13 cellular contexts compared by ENCODE assay signal in genomic region chr15:96342143-96342466, GRCh38. TPM values are rescaled to one million over a fixed set of nuclear protein-coding genes. Genes with fewer than 3 reads are reported as not detected.
DNase-seq lines count a peak whose midpoint lies in the region; ATAC-seq and TF ChIP-seq lines count a peak whose summit lies in the region.
"Had no signal": no experiment of that assay in that cellular context is flagged by ENCODE, and none has a peak within 500 bp of the region (broad histone marks: within the 10 kb centered on the region; RNA-seq: fewer than 3 reads in every experiment).

No MANE protein-coding gene starts in this region.

- H3K9me3 ChIP-seq in Caco-2: no peaks in the 10 kb centered on the region

- no peaks in the 10 kb centered on the region for H3K27me3 ChIP-seq in Caco-2 (replicated peaks; ENCODE audit: control insufficient read depth, insufficient read depth, low read length)

- H3K27ac Mint-ChIP-seq in Caco-2 (ENCODE audit: unreplicated experiment) (peak overlapping the region; percentile 42), progenitor cell of endocrine pancreas (peak overlapping the region; percentile 81)
- H3K27ac Mint-ChIP-seq: B cell had no signal

- peaks cover 4% of the 10 kb centered on the region for H3K4me1 ChIP-seq in Caco-2

- H3K4me3 Mint-ChIP-seq in Caco-2 (ENCODE audit: unreplicated experiment) (peak overlapping the region; percentile 45), progenitor cell of endocrine pancreas (ENCODE audit: low read depth) (peak overlapping the region; percentile 52)
- H3K4me3 Mint-ChIP-seq: B cell had no signal

- intact Hi-C loops in Caco-2 (cut with micrococcal nuclease; ENCODE audit: unreplicated experiment): no loop called here

- H3K36me3 Mint-ChIP-seq in Caco-2 (ENCODE audit: insufficient read depth, unreplicated experiment) (peaks cover 100% of the 10 kb centered on the region), progenitor cell of endocrine pancreas (ENCODE audit: insufficient read depth) (peaks cover 11% of the 10 kb centered on the region)

- CTCF ChIA-PET in Caco-2 (lab: Charles Lee): no interaction called here

- peak overlapping the region; percentile 100 for H3K27ac ChIP-seq in VCaP
- H3K27ac ChIP-seq: WERI-Rb-1 had no signal

- POLR2A ChIA-PET in Caco-2 (lab: Charles Lee): no interaction called here

- H3K27me3 Mint-ChIP-seq in Caco-2 (ENCODE audit: insufficient read depth, unreplicated experiment) (no peaks in the 10 kb centered on the region), progenitor cell of endocrine pancreas (peaks cover 36% of the 10 kb centered on the region)

- H3K4me1 Mint-ChIP-seq in Caco-2 (ENCODE audit: low read depth, unreplicated experiment) (peaks cover 28% of the 10 kb centered on the region), progenitor cell of endocrine pancreas (ENCODE audit: low read depth) (peaks cover 79% of the 10 kb centered on the region)
- H3K4me1 Mint-ChIP-seq: B cell had no signal

- no peak for TF ChIP-seq CTCF in Caco-2 (IDR thresholded peaks at IDR 0.05; ENCODE audit: insufficient read depth in 1 of 2, low read depth in 1 of 2, low read length in 1 of 2, severe bottlenecking in 1 of 2, unreplicated experiment in 1 of 2)
- no peak for TF ChIP-seq CTCF in VCaP (conservative IDR thresholded peaks at IDR 0.05)
- TF ChIP-seq CTCF in foreskin fibroblast (IDR thresholded peaks at IDR 0.05; ENCODE audit: low read depth, low read length): no peak
- no peak for TF ChIP-seq CTCF in progenitor cell of endocrine pancreas (IDR thresholded peaks at IDR 0.05; ENCODE audit: unreplicated experiment)

- H3K9me3 Mint-ChIP-seq in Caco-2 (ENCODE audit: unreplicated experiment): no peaks in the 10 kb centered on the region
- no peaks in the 10 kb centered on the region for H3K9me3 Mint-ChIP-seq in progenitor cell of endocrine pancreas (ENCODE audit: low read depth)

- DNase-seq in Caco-2 (no peak), foreskin fibroblast (no peak), progenitor cell of endocrine pancreas (ENCODE audit: low spot score, unreplicated experiment) (no peak), GOT3 (lab: John Stamatoyannopoulos, UW) (no peak), superior temporal gyrus (ENCODE audit: extremely low spot score) (no peak), DMS79 treated with DMSO at 0.1 percent for 48 hours (lab: John Stamatoyannopoulos, UW) (no peak)
- DNase-seq: erythroblast; NCI-H2029 treated with DMSO at 0.1 percent for 48 hours; stimulated activated CD4-positive, alpha-beta T cell treated with anti-CD3 and anti-CD28 coated beads, Interleukin-4, amount 100 ng/mL, for 24 hours; WERI-Rb-1 had no signal

- no peak overlapping the region for H3K4me3 ChIP-seq in Caco-2 (ENCODE audit: low read depth, low read length)
- H3K4me3 ChIP-seq in foreskin fibroblast (ENCODE audit: low read depth in 1 of 2, low read length in 2 of 2): peak overlapping the region; percentile 24 to 100

- H3K36me3 ChIP-seq in Caco-2 (ENCODE audit: control insufficient read depth, insufficient read depth, low read length): peaks cover 2% of the 10 kb centered on the region; the same call in 1 of the 2 replicates
- H3K36me3 ChIP-seq: WERI-Rb-1 had no signal

- BruUV-seq in Caco-2 (replicated peaks; lab: Mats Ljungman, UMichigan): no TSS peak

- ATAC-seq in HG02885 (IDR thresholded peaks at IDR 0.05; ENCODE audit: poor library complexity, unreplicated experiment): no peak

RNA-seq across cellular contexts. Expression of gene NR2F2, which starts 11.6 kb away (rescaled TPM):
- 134 and 140 TPM in 2 replicates for total RNA-seq in Caco-2 (2022)
- total RNA-seq in progenitor cell of endocrine pancreas: 40.3 and 48.6 TPM in 2 replicates
- total RNA-seq: B cell had no signal
